Comparison of ENCODE assay signal across 15 cellular contexts in the genomic region with DNA sequence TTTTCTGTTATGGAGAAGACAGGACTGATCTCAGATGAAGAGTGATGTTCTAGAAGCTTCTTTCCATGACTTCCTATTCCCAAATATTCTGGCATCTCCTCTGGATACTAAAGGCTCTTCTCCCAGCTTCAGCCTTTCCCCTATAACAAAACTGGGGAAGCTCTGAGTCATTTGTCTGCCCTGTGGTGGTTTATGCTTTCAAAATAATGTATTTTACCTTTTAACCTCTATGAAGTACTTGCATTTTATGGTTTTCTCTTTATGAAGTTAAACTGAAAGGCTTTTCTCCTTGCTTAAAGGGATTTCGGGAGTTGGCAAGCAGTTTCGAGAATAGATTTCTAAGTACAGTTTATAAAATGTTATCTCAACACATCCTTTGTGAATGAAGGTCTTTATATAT.
DNase-seq lines count a peak whose midpoint lies in the region; TF ChIP-seq lines count a peak whose summit lies in the region.
"Had no signal": no experiment of that assay in that cellular context is flagged by ENCODE, and none has a peak within 500 bp of the region (broad histone marks: within the 10 kb centered on the region; RNA-seq: fewer than 3 reads in every experiment).

No MANE protein-coding gene starts in this region.

- no peaks in the 10 kb centered on the region for H3K36me3 ChIP-seq in brain microvascular endothelial cell (replicated peaks)
- H3K36me3 ChIP-seq in sigmoid colon: no peaks in the 10 kb centered on the region
- H3K36me3 ChIP-seq: prostate gland, thoracic aorta had no signal

- peak; percentile 62 for DNase-seq in HFFc6
- DNase-seq in brain microvascular endothelial cell: peak; percentile 47
- peak; percentile 87 for DNase-seq in fibroblast of villous mesenchyme (ENCODE audit: low read depth)
- DNase-seq in sigmoid colon: no peak
- DNase-seq in NCI-H1105 (lab: John Stamatoyannopoulos, UW): no peak
- no peak for DNase-seq in NCI-H82 (lab: John Stamatoyannopoulos, UW)
- DNase-seq in AML-193 (lab: John Stamatoyannopoulos, UW): no peak
- DNase-seq in head of caudate nucleus: no peak
- DNase-seq: activated CD4-positive, alpha-beta T cell treated with anti-CD3 and anti-CD28 coated beads for 4 hours; activated T-cell treated with anti-CD3 and anti-CD28 coated beads for 4 hours; C1 segment of cervical spinal cord; DMS53 had no signal

- peaks cover 0 to 58% (median 47%) of the 10 kb centered on the region in 4 donors for H3K4me1 ChIP-seq in sigmoid colon
- H3K4me1 ChIP-seq: prostate gland had no signal

- peak overlapping the region; percentile 77 for H3K4me3 Mint-ChIP-seq in HFFc6

- no peaks in the 10 kb centered on the region for H3K27me3 ChIP-seq in brain microvascular endothelial cell (replicated peaks)
- no peaks in the 10 kb centered on the region for H3K27me3 ChIP-seq in sigmoid colon

- in situ Hi-C loops in brain microvascular endothelial cell (cut with HindIII; ENCODE audit: low pct_ligation_motif_present, low sequenced_read_pairs): loop anchor here (25.0 kb wide), 1 partner anchor 110 kb away; a partner anchor contains a TSS

- H3K4me3 ChIP-seq in brain microvascular endothelial cell (ENCODE audit: low read depth, low read length) (no peak overlapping the region), fibroblast of villous mesenchyme (ENCODE audit: low read depth, low read length) (no peak overlapping the region), sigmoid colon (no peak overlapping the region)
- H3K4me3 ChIP-seq: prostate gland, thoracic aorta had no signal

- no peak for TF ChIP-seq CTCF in HFFc6 (IDR thresholded peaks at IDR 0.05)
- TF ChIP-seq CTCF in brain microvascular endothelial cell (IDR thresholded peaks at IDR 0.05; ENCODE audit: low read depth, low read length, missing control alignments): no peak
- no peak for TF ChIP-seq CTCF in fibroblast of villous mesenchyme (IDR thresholded peaks at IDR 0.05; ENCODE audit: insufficient read depth, low read depth, low read length)
- no peak for TF ChIP-seq CTCF in sigmoid colon (IDR thresholded peaks at IDR 0.05)

- no peaks in the 10 kb centered on the region for H3K9me3 Mint-ChIP-seq in HFFc6
- H3K9me3 Mint-ChIP-seq: activated naive CD4-positive, alpha-beta T cell treated with anti-CD3 and anti-CD28 coated beads, Interleukin-2, amount 50 U/mL, for 72 hours had no signal

- no peak for TF ChIP-seq POLR2A in sigmoid colon (IDR thresholded peaks at IDR 0.05)

- peak overlapping the region; percentile 92 for H3K27ac Mint-ChIP-seq in HFFc6
- H3K27ac Mint-ChIP-seq: activated naive CD4-positive, alpha-beta T cell treated with anti-CD3 and anti-CD28 coated beads, Interleukin-2, amount 50 U/mL, for 72 hours had no signal

- peaks cover 2% of the 10 kb centered on the region; the same call in 1 of the 2 replicates for H3K27me3 Mint-ChIP-seq in HFFc6 (ENCODE audit: insufficient read depth)

- peaks cover 13% of the 10 kb centered on the region for H3K36me3 Mint-ChIP-seq in HFFc6 (ENCODE audit: low read depth)
- H3K36me3 Mint-ChIP-seq: activated naive CD4-positive, alpha-beta T cell treated with anti-CD3 and anti-CD28 coated beads, Interleukin-2, amount 50 U/mL, for 72 hours had no signal

- peaks cover 90% of the 10 kb centered on the region for H3K4me1 Mint-ChIP-seq in HFFc6 (ENCODE audit: low read depth)

- H3K27ac ChIP-seq in brain microvascular endothelial cell: peak overlapping the region; percentile 93
- H3K27ac ChIP-seq in sigmoid colon: peak overlapping the region; percentile 38 to 75 (median 59)
- H3K27ac ChIP-seq: prostate gland had no signal

- TF ChIP-seq EP300 in sigmoid colon (IDR thresholded peaks at IDR 0.05): no peak

- no peaks in the 10 kb centered on the region for H3K9me3 ChIP-seq in sigmoid colon
- H3K9me3 ChIP-seq: prostate gland, thoracic aorta had no signal

- 44 to 64% methylated on average over 2 of the region's 2 CpGs for WGBS in sigmoid colon, 2 donors

- intact Hi-C loops in sigmoid colon (cut with DNase I): no loop called here
- intact Hi-C loops in head of caudate nucleus (cut with DNase I): no loop called here

Comparison
In these comparisons a context has a peak if more than half of its experiments do, and no peak if none do; other contexts are left out.
1. DNase-seq: peak in HFFc6 (single experiment), brain microvascular endothelial cell (single experiment) and fibroblast of villous mesenchyme (single experiment); none in sigmoid colon (single experiment), NCI-H1105 (single experiment), NCI-H82 (single experiment), AML-193 (0 of 2) and head of caudate nucleus (0 of 42).